ENCODE assay signal across 9 cellular contexts in genomic region chr6:44386364-44386928, GRCh38. TPM values are rescaled to one million over a fixed set of nuclear protein-coding genes. Genes with fewer than 3 reads are reported as not detected.
DNase-seq lines count a peak whose midpoint lies in the region; ATAC-seq and TF ChIP-seq lines count a peak whose summit lies in the region.
"Had no signal": no experiment of that assay in that cellular context is flagged by ENCODE, and none has a peak within 500 bp of the region (broad histone marks: within the 10 kb centered on the region; RNA-seq: fewer than 3 reads in every experiment).

No MANE protein-coding gene starts in this region.

- H3K27me3 Mint-ChIP-seq in T-helper 2 cell treated with Interferon-gamma antibody and Interleukin-4, amounts not matched to agents 5 μg/mL and 100 μg/mL, for 36 hours (ENCODE audit: low read depth): peaks cover 15% of the 10 kb centered on the region
- peaks cover 7% of the 10 kb centered on the region for H3K27me3 Mint-ChIP-seq in activated T-helper 1 cell treated with anti-CD3 and anti-CD28 coated beads, Interleukin-12 subunit alpha, Interleukin-12 subunit beta, Interleukin-2, Interleukin-4 antibody, amounts not matched to agents 30 ng/mL and 10 ng/mL and 1 ng/mL, durations not matched to agents 14 hours and 24 hours and 36 hours (ENCODE audit: insufficient read depth)

- H3K4me3 Mint-ChIP-seq in T-helper 2 cell treated with Interferon-gamma antibody and Interleukin-4, amounts not matched to agents 5 μg/mL and 100 μg/mL, for 36 hours: peak overlapping the region; percentile 95
- peak overlapping the region; percentile 97 for H3K4me3 Mint-ChIP-seq in activated T-helper 1 cell treated with anti-CD3 and anti-CD28 coated beads, Interleukin-12 subunit alpha, Interleukin-12 subunit beta, Interleukin-2, Interleukin-4 antibody, amounts not matched to agents 30 ng/mL and 10 ng/mL and 1 ng/mL, durations not matched to agents 14 hours and 24 hours and 36 hours

- DNase-seq in T-helper 2 cell treated with Interferon-gamma antibody and Interleukin-4, amounts not matched to agents 5 μg/mL and 100 μg/mL, for 36 hours (ENCODE audit: low spot score): no peak
- DNase-seq in T-helper 2 cell (no peak), left ventricle myocardium inferior (no peak), smooth muscle cell (lab: John Stamatoyannopoulos, UW; ENCODE audit: unreplicated experiment) (no peak), NCI-H187 (lab: John Stamatoyannopoulos, UW) (no peak)
- no peak for DNase-seq in activated T-helper 1 cell treated with anti-CD3 and anti-CD28 coated beads, Interleukin-12 subunit alpha, Interleukin-12 subunit beta, Interleukin-2, Interleukin-4 antibody, amounts not matched to agents 30 ng/mL and 10 ng/mL and 1 ng/mL, durations not matched to agents 14 hours and 24 hours and 36 hours (ENCODE audit: low spot score)

- peak overlapping the region; percentile 99 for H3K4me2 ChIP-seq in smooth muscle cell

- intact Hi-C loops in activated T-helper 1 cell treated with anti-CD3 and anti-CD28 coated beads, Interleukin-12 subunit alpha, Interleukin-12 subunit beta, Interleukin-2, Interleukin-4 antibody, amounts not matched to agents 30 ng/mL and 10 ng/mL and 1 ng/mL, durations not matched to agents 14 hours and 24 hours and 36 hours (cut with micrococcal nuclease): loop anchor here (5.0 kb wide), 4 partner anchors 614 to 1334 kb away; partner anchors contain the start of genes CUL7, SUPT3H and VEGFA
- intact Hi-C loops in left ventricle myocardium inferior (cut with micrococcal nuclease): no loop called here

- H3K27me3 ChIP-seq in left ventricle myocardium inferior (ENCODE audit: low read depth): no peaks in the 10 kb centered on the region
- no peaks in the 10 kb centered on the region for H3K27me3 ChIP-seq in smooth muscle cell (ENCODE audit: low read depth)

- peak overlapping the region; percentile 75 for H2AFZ ChIP-seq in smooth muscle cell (ENCODE audit: low read depth)

- peaks cover 4% of the 10 kb centered on the region for H3F3A ChIP-seq in smooth muscle cell (ENCODE audit: low read depth)

- H3K36me3 ChIP-seq in left ventricle myocardium inferior: peaks cover 10% of the 10 kb centered on the region
- H3K36me3 ChIP-seq in smooth muscle cell (ENCODE audit: low read depth): no peaks in the 10 kb centered on the region

- H3K27ac Mint-ChIP-seq in T-helper 2 cell treated with Interferon-gamma antibody and Interleukin-4, amounts not matched to agents 5 μg/mL and 100 μg/mL, for 36 hours: peak overlapping the region; percentile 97
- H3K27ac Mint-ChIP-seq in activated T-helper 1 cell treated with anti-CD3 and anti-CD28 coated beads, Interleukin-12 subunit alpha, Interleukin-12 subunit beta, Interleukin-2, Interleukin-4 antibody, amounts not matched to agents 30 ng/mL and 10 ng/mL and 1 ng/mL, durations not matched to agents 14 hours and 24 hours and 36 hours: peak overlapping the region; percentile 13

- H3K9me3 ChIP-seq in left ventricle myocardium inferior (replicated peaks) (no peaks in the 10 kb centered on the region), smooth muscle cell (replicated peaks; ENCODE audit: low read depth) (no peaks in the 10 kb centered on the region)

- 84% methylated on average over 6 of the region's 6 CpGs for WGBS in smooth muscle cell (ENCODE audit: low lambda C conversion rate)

- H3K79me2 ChIP-seq in smooth muscle cell (ENCODE audit: low read depth): peaks cover 27% of the 10 kb centered on the region

- H3K4me1 ChIP-seq in left ventricle myocardium inferior: peaks cover 43% of the 10 kb centered on the region
- peaks cover 22% of the 10 kb centered on the region for H3K4me1 ChIP-seq in smooth muscle cell (ENCODE audit: low read depth)

- H4K20me1 ChIP-seq in smooth muscle cell (ENCODE audit: low read depth): peaks cover 30% of the 10 kb centered on the region

- TF ChIP-seq CTCF in left ventricle myocardium inferior (IDR thresholded peaks at IDR 0.05; ENCODE audit: borderline replicate concordance) (no peak), smooth muscle cell (IDR thresholded peaks at IDR 0.05; ENCODE audit: borderline replicate concordance, insufficient read depth, poor library complexity, severe bottlenecking) (no peak)

- ATAC-seq in HG03175 (IDR thresholded peaks at IDR 0.05; ENCODE audit: unreplicated experiment): no peak
- no peak for ATAC-seq in GM18519 (IDR thresholded peaks at IDR 0.05; ENCODE audit: low FRiP score, unreplicated experiment)

- no peaks in the 10 kb centered on the region for H3K9me3 Mint-ChIP-seq in T-helper 2 cell treated with Interferon-gamma antibody and Interleukin-4, amounts not matched to agents 5 μg/mL and 100 μg/mL, for 36 hours
- no peaks in the 10 kb centered on the region for H3K9me3 Mint-ChIP-seq in activated T-helper 1 cell treated with anti-CD3 and anti-CD28 coated beads, Interleukin-12 subunit alpha, Interleukin-12 subunit beta, Interleukin-2, Interleukin-4 antibody, amounts not matched to agents 30 ng/mL and 10 ng/mL and 1 ng/mL, durations not matched to agents 14 hours and 24 hours and 36 hours

- H3K9ac ChIP-seq in smooth muscle cell (ENCODE audit: low read depth): peak overlapping the region; percentile 96

- peaks cover 31% of the 10 kb centered on the region for H3K4me1 Mint-ChIP-seq in T-helper 2 cell treated with Interferon-gamma antibody and Interleukin-4, amounts not matched to agents 5 μg/mL and 100 μg/mL, for 36 hours (ENCODE audit: low read depth)
- H3K4me1 Mint-ChIP-seq in activated T-helper 1 cell treated with anti-CD3 and anti-CD28 coated beads, Interleukin-12 subunit alpha, Interleukin-12 subunit beta, Interleukin-2, Interleukin-4 antibody, amounts not matched to agents 30 ng/mL and 10 ng/mL and 1 ng/mL, durations not matched to agents 14 hours and 24 hours and 36 hours (ENCODE audit: low read depth): peaks cover 40% of the 10 kb centered on the region

- peaks cover 17% of the 10 kb centered on the region for H3K36me3 Mint-ChIP-seq in T-helper 2 cell treated with Interferon-gamma antibody and Interleukin-4, amounts not matched to agents 5 μg/mL and 100 μg/mL, for 36 hours (ENCODE audit: low read depth)
- peaks cover 22% of the 10 kb centered on the region for H3K36me3 Mint-ChIP-seq in activated T-helper 1 cell treated with anti-CD3 and anti-CD28 coated beads, Interleukin-12 subunit alpha, Interleukin-12 subunit beta, Interleukin-2, Interleukin-4 antibody, amounts not matched to agents 30 ng/mL and 10 ng/mL and 1 ng/mL, durations not matched to agents 14 hours and 24 hours and 36 hours (ENCODE audit: low read depth)

- peak overlapping the region; percentile 97 for H3K27ac ChIP-seq in left ventricle myocardium inferior (replicated peaks)
- peak overlapping the region; percentile 93 for H3K27ac ChIP-seq in smooth muscle cell (ENCODE audit: low read depth)

- H3K4me3 ChIP-seq in left ventricle myocardium inferior (peak overlapping the region; percentile 86), smooth muscle cell (peak overlapping the region; percentile 71)

RNA-seq across cellular contexts. Expression of gene CDC5L, which starts 1.1 kb away (rescaled TPM):
- 28.1 and 28.4 TPM in 2 replicates for total RNA-seq in activated T-helper 1 cell treated with anti-CD3 and anti-CD28 coated beads, Interleukin-12 subunit alpha, Interleukin-12 subunit beta, Interleukin-2, Interleukin-4 antibody, amounts not matched to agents 30 ng/mL and 10 ng/mL and 1 ng/mL, durations not matched to agents 14 hours and 24 hours and 36 hours
- total RNA-seq in left ventricle myocardium inferior (20.0 TPM), smooth muscle cell (27.5 and 29.7 TPM in 2 replicates)
- polyA plus RNA-seq in smooth muscle cell: 12.5 and 14.3 TPM in 2 replicates

RNA-seq across cellular contexts. Expression of gene SPATS1, which starts 44.0 kb away (rescaled TPM):
- not detected in 2 replicates for total RNA-seq in activated T-helper 1 cell treated with anti-CD3 and anti-CD28 coated beads, Interleukin-12 subunit alpha, Interleukin-12 subunit beta, Interleukin-2, Interleukin-4 antibody, amounts not matched to agents 30 ng/mL and 10 ng/mL and 1 ng/mL, durations not matched to agents 14 hours and 24 hours and 36 hours
- total RNA-seq in left ventricle myocardium inferior: not detected
- not detected in 2 replicates for total RNA-seq in smooth muscle cell
- not detected in 2 replicates for polyA plus RNA-seq in smooth muscle cell
- total RNA-seq: glomerular endothelial cell had no signal
